Comparison of ENCODE assay signal across 29 cellular contexts in the genomic region with DNA sequence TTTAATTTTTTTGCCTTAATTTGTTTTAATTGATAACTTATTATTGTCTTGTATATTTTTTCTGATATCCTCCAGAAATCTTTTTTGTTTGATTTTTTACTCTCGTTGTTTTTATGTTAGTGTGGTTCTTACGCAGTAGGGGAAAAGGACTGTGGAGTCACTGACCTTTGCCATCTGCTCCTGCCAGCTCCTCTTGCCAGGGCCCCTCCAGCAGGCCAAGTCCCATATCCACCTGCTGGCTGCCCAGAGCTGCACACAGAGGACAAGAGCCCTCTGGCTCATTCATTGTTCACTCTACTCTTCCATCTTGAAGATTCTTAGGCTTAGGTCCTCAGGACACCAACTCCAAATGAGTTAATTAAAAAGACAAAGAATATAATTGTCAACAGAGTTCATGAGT.
"Had no signal": no experiment of that assay in that cellular context is flagged by ENCODE, and none has a peak within 500 bp of the region (broad histone marks: within the 10 kb centered on the region; RNA-seq: fewer than 3 reads in every experiment).

No MANE protein-coding gene starts in this region.

- H3K79me2 ChIP-seq: hepatocyte had no signal

- H3K36me3 Mint-ChIP-seq: mesothelial cell of epicardium; naive B cell; natural killer cell; stimulated activated memory B cell treated with anti-CD40 and anti-IgM and Interleukin-4, amounts not matched to agents 10 μg/mL and 1 μg/mL and 100 μg/mL, for 72 hours had no signal

- H3K27ac Mint-ChIP-seq: mesothelial cell of epicardium; naive B cell; natural killer cell; nephron progenitor cell; stimulated activated memory B cell treated with anti-CD40 and anti-IgM and Interleukin-4, amounts not matched to agents 10 μg/mL and 1 μg/mL and 100 μg/mL, for 72 hours; stimulated activated naive CD8-positive, alpha-beta T cell treated with anti-CD3 and anti-CD28 coated beads, Interleukin-15, amount 100 ng/mL, for 72 hours had no signal

- H3K4me2 ChIP-seq: hepatocyte had no signal

- H2AFZ ChIP-seq: hepatocyte had no signal

- H3K27me3 Mint-ChIP-seq: stimulated activated memory B cell treated with anti-CD40 and anti-IgM and Interleukin-4, amounts not matched to agents 10 μg/mL and 1 μg/mL and 100 μg/mL, for 72 hours; stimulated activated naive CD8-positive, alpha-beta T cell treated with anti-CD3 and anti-CD28 coated beads, Interleukin-15, amount 100 ng/mL, for 72 hours had no signal

- H3K4me3 Mint-ChIP-seq: mesothelial cell of epicardium; naive B cell; natural killer cell; nephron progenitor cell; stimulated activated memory B cell treated with anti-CD40 and anti-IgM and Interleukin-4, amounts not matched to agents 10 μg/mL and 1 μg/mL and 100 μg/mL, for 72 hours; stimulated activated naive CD8-positive, alpha-beta T cell treated with anti-CD3 and anti-CD28 coated beads, Interleukin-15, amount 100 ng/mL, for 72 hours had no signal

- H3K9me3 ChIP-seq: heart right ventricle, lower lobe of right lung, pancreas, prostate gland, sigmoid colon, spleen, testis, thyroid gland, transverse colon, upper lobe of left lung, vagina had no signal

- H3K27me3 ChIP-seq: heart right ventricle, hepatocyte, pancreas, sigmoid colon, spleen, testis, thyroid gland, transverse colon, upper lobe of left lung, vagina had no signal

- H3K4me1 ChIP-seq: lower lobe of right lung, pancreas, prostate gland, spleen, testis, thyroid gland, transverse colon, upper lobe of left lung, vagina had no signal

- H3K4me3 ChIP-seq: heart right ventricle, hepatocyte, lower lobe of right lung, pancreas, prostate gland, sigmoid colon, spleen, testis, thyroid gland, transverse colon, upper lobe of left lung, vagina had no signal

- ATAC-seq: heart right ventricle; left ventricle myocardium superior; lower lobe of right lung; natural killer cell; pancreas; right cardiac atrium; stimulated activated memory B cell treated with anti-CD40 and anti-IgM and Interleukin-4, amounts not matched to agents 10 μg/mL and 1 μg/mL and 100 μg/mL, for 72 hours; stimulated activated naive CD8-positive, alpha-beta T cell treated with anti-CD3 and anti-CD28 coated beads, Interleukin-15, amount 100 ng/mL, for 72 hours had no signal

- DNase-seq: heart right ventricle; islet precursor cell; left ventricle myocardium superior; lower lobe of right lung; mammary epithelial cell; mesenchymal stem cell; naive B cell; natural killer cell; nephron progenitor cell; pancreas; posterior cingulate gyrus; retina; right cardiac atrium; sigmoid colon; small intestine; spleen; stimulated activated CD4-positive, alpha-beta T cell treated with anti-CD3 and anti-CD28 coated beads, Interleukin-4, amount 100 ng/mL, for 4 hours; stimulated activated CD8-positive, alpha-beta memory T cell treated with anti-CD3 and anti-CD28 coated beads, Interleukin-4, amount 100 ng/mL, for 48 hours; stimulated activated naive CD4-positive, alpha-beta T cell treated with Interleukin-2 at 50 U/mL for 16 hours; stimulated activated naive CD8-positive, alpha-beta T cell treated with anti-CD3 and anti-CD28 coated beads, Interleukin-15, amount 100 ng/mL, for 72 hours; testis; thyroid gland; transverse colon; upper lobe of left lung had no signal

- H3K9me3 Mint-ChIP-seq: mesothelial cell of epicardium; natural killer cell; stimulated activated memory B cell treated with anti-CD40 and anti-IgM and Interleukin-4, amounts not matched to agents 10 μg/mL and 1 μg/mL and 100 μg/mL, for 72 hours; stimulated activated naive CD8-positive, alpha-beta T cell treated with anti-CD3 and anti-CD28 coated beads, Interleukin-15, amount 100 ng/mL, for 72 hours had no signal

- H3K36me3 ChIP-seq: heart right ventricle, lower lobe of right lung, pancreas, prostate gland, sigmoid colon, spleen, thyroid gland, transverse colon, upper lobe of left lung, vagina had no signal

- H3K27ac ChIP-seq: heart right ventricle, hepatocyte, lower lobe of right lung, pancreas, prostate gland, sigmoid colon, spleen, testis, thyroid gland, transverse colon, upper lobe of left lung, vagina had no signal

- H3K4me1 Mint-ChIP-seq: naive B cell; natural killer cell; stimulated activated memory B cell treated with anti-CD40 and anti-IgM and Interleukin-4, amounts not matched to agents 10 μg/mL and 1 μg/mL and 100 μg/mL, for 72 hours; stimulated activated naive CD8-positive, alpha-beta T cell treated with anti-CD3 and anti-CD28 coated beads, Interleukin-15, amount 100 ng/mL, for 72 hours had no signal
